In genomic region chr2:67485431-67485830, GRCh38 we compare ENCODE assay signal across 1 cellular context.
TF ChIP-seq lines count a peak whose summit lies in the region.

No MANE protein-coding gene starts in this region.

TF ChIP-seq in SK-N-SH, 30 proteins besides CTCF, POLR2A, EP300 and RAD21 (continued from another document):
- no peak for TF ChIP-seq REST (IDR thresholded peaks at IDR 0.05; ENCODE audit: low read depth, low read length)
- TF ChIP-seq TCF12 (IDR thresholded peaks at IDR 0.05) = no peak
- no peak for TF ChIP-seq GATA2 (CRISPR knock-in tag; IDR thresholded peaks at IDR 0.05)
- TF ChIP-seq USF1 (IDR thresholded peaks at IDR 0.05; ENCODE audit: borderline replicate concordance, low read depth) = 0 out of 2 replicates have a peak, but pooled peaks have one; percentile 14
